Comparison of ENCODE assay signal across 12 cellular contexts in the genomic region with DNA sequence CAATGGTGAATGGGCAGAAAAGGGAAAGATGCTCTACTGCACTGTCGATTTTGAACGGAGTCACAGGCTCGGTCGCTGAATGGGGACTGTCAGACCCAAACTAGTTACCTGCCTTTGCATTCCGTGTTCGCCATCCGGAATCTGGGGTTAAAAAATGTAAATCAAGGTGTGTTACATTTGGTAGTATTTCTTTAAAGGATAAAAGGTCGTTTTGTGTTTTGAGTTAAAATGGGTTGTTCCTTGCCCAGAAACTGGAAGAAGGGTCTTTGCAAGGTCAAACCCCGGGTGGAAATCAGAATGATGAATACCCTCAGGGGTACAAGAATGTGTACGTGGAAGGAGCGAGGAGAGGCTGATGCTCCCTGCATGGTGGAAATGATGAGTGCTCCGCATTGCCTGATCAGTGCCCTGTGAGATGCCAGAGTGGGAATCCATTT. TPM values are rescaled to one million over a fixed set of nuclear protein-coding genes. Genes with fewer than 3 reads are reported as not detected.
DNase-seq lines count a peak whose midpoint lies in the region; ATAC-seq and TF ChIP-seq lines count a peak whose summit lies in the region.
"Had no signal": no experiment of that assay in that cellular context is flagged by ENCODE, and none has a peak within 500 bp of the region (broad histone marks: within the 10 kb centered on the region; RNA-seq: fewer than 3 reads in every experiment).

No MANE protein-coding gene starts in this region.

- no peak for DNase-seq in Calu3
- DNase-seq in ascending aorta (ENCODE audit: low spot score in 2 of 2) = no peak
- DNase-seq in iPS DF 6.9 (ENCODE audit: low read depth, low spot score) = no peak
- no peak for DNase-seq in progenitor cell of endocrine pancreas (ENCODE audit: low spot score, unreplicated experiment)
- DNase-seq in activated CD4-positive, CD25-positive, alpha-beta regulatory T cell (lab: John Stamatoyannopoulos, UW) = no peak
- DNase-seq: central memory CD4-positive, alpha-beta T cell; HCEC 1CT; T-helper 17 cell; testis had no signal

- ATAC-seq in HG02763 (IDR thresholded peaks at IDR 0.05; ENCODE audit: unreplicated experiment) (no peak), HG03039 (IDR thresholded peaks at IDR 0.05; ENCODE audit: unreplicated experiment) (no peak), esophagus mucosa (no peak)
- ATAC-seq: T-helper 17 cell had no signal

- H3K27ac ChIP-seq in ascending aorta (no peak overlapping the region), iPS DF 6.9 (ENCODE audit: low read length) (no peak overlapping the region)
- H3K27ac ChIP-seq: testis had no signal

- H3K4me3 Mint-ChIP-seq in Calu3 (ENCODE audit: low read depth, unreplicated experiment) = peak overlapping the region; percentile 76
- H3K4me3 Mint-ChIP-seq in progenitor cell of endocrine pancreas (ENCODE audit: low read depth) = peak overlapping the region; percentile 78
- H3K4me3 Mint-ChIP-seq: T-helper 17 cell had no signal

- TF ChIP-seq CTCF in Calu3 (IDR thresholded peaks at IDR 0.05; ENCODE audit: unreplicated experiment) (no peak), ascending aorta (IDR thresholded peaks at IDR 0.05) (no peak), progenitor cell of endocrine pancreas (IDR thresholded peaks at IDR 0.05; ENCODE audit: unreplicated experiment) (no peak)

- H3K9me3 Mint-ChIP-seq in Calu3 (ENCODE audit: low read depth, unreplicated experiment) (no peaks in the 10 kb centered on the region), progenitor cell of endocrine pancreas (ENCODE audit: low read depth) (no peaks in the 10 kb centered on the region)

- peak overlapping the region; percentile 51 to 75 for H3K4me3 ChIP-seq in ascending aorta
- H3K4me3 ChIP-seq in iPS DF 6.9 (ENCODE audit: low read length) = peak overlapping the region; percentile 98; the same call in 1 of the 2 replicates

- peaks cover 15% of the 10 kb centered on the region for H3K36me3 Mint-ChIP-seq in Calu3 (ENCODE audit: insufficient read depth, unreplicated experiment)
- no peaks in the 10 kb centered on the region for H3K36me3 Mint-ChIP-seq in progenitor cell of endocrine pancreas (ENCODE audit: insufficient read depth)

- CTCF ChIA-PET in Calu3 (lab: Charles Lee) = no interaction called here

- H3K4me1 Mint-ChIP-seq in Calu3 (ENCODE audit: low read depth, unreplicated experiment) = peaks cover 22% of the 10 kb centered on the region
- peaks cover 22% of the 10 kb centered on the region for H3K4me1 Mint-ChIP-seq in progenitor cell of endocrine pancreas (ENCODE audit: low read depth)

- no CpG with 5 or more reads among the region's 12 CpGs for WGBS in iPS DF 6.9 (ENCODE audit: insufficient coverage, insufficient read length)

- no peak overlapping the region for H3K27ac Mint-ChIP-seq in Calu3 (ENCODE audit: unreplicated experiment)
- H3K27ac Mint-ChIP-seq in progenitor cell of endocrine pancreas = peak overlapping the region; percentile 38
- H3K27ac Mint-ChIP-seq: T-helper 17 cell had no signal

- H3K9me3 ChIP-seq in ascending aorta (no peaks in the 10 kb centered on the region), iPS DF 6.9 (ENCODE audit: control insufficient read depth, insufficient read depth, low read length) (no peaks in the 10 kb centered on the region)
- H3K9me3 ChIP-seq: testis had no signal

- no TSS peak for BruUV-seq in Calu3 (replicated peaks; lab: Mats Ljungman, UMichigan)

- peaks cover 71% of the 10 kb centered on the region for H3K27me3 Mint-ChIP-seq in Calu3 (ENCODE audit: unreplicated experiment)
- peaks cover 51% of the 10 kb centered on the region for H3K27me3 Mint-ChIP-seq in progenitor cell of endocrine pancreas

- H3K27me3 ChIP-seq in ascending aorta (no peaks in the 10 kb centered on the region), iPS DF 6.9 (ENCODE audit: control insufficient read depth, insufficient read depth, low read length) (no peaks in the 10 kb centered on the region)
- H3K27me3 ChIP-seq: testis had no signal

- H3K4me1 ChIP-seq in ascending aorta (no peaks in the 10 kb centered on the region), iPS DF 6.9 (ENCODE audit: control insufficient read depth, insufficient read depth, low read length) (peaks cover 3% of the 10 kb centered on the region; the same call in 1 of the 2 replicates)

- intact Hi-C loops in Calu3 (cut with micrococcal nuclease; ENCODE audit: unreplicated experiment) (no loop called here), ascending aorta (cut with DNase I) (no loop called here)

- no peaks in the 10 kb centered on the region for H3K36me3 ChIP-seq in ascending aorta
- no peaks in the 10 kb centered on the region for H3K36me3 ChIP-seq in iPS DF 6.9 (ENCODE audit: control insufficient read depth, insufficient read depth, low read length)

RNA-seq across cellular contexts. Expression of a gene that starts 1.0 kb away (rescaled TPM):
- total RNA-seq in Calu3 (2022) (not detected in 2 replicates), ascending aorta (not detected), progenitor cell of endocrine pancreas (1.1 TPM in 2 replicates), esophagus mucosa (65.6 TPM)
- total RNA-seq: T-helper 17 cell had no signal

RNA-seq across cellular contexts. Expression of a gene that starts 23.3 kb away (rescaled TPM):
- total RNA-seq in Calu3 (2022) (not detected in 2 replicates), ascending aorta (not detected), progenitor cell of endocrine pancreas (0.07 and 0.13 TPM in 2 replicates), esophagus mucosa (0.16 TPM)
- total RNA-seq: T-helper 17 cell had no signal

Comparison
In these comparisons a context has a peak if more than half of its experiments do, and no peak if none do; other contexts are left out.
1. RNA of a gene that starts 1.0 kb away (total RNA-seq): 65.6 TPM in esophagus mucosa (single experiment); 1.1 TPM in progenitor cell of endocrine pancreas, not detected in ascending aorta (single experiment) and not detected in Calu3; every median in the first group is over 10 times any median in the second.